In genomic region chr10:102420810-102421644, GRCh38 we compare ENCODE assay signal across 1 cellular context.
TF ChIP-seq lines count a peak whose summit lies in the region.

FBXL15 (plus strand) TSS chr10:102420836; CDS start chr10:102421130, 294 bp downstream.

TF ChIP-seq in HepG2, 621 proteins besides CTCF, POLR2A, EP300 and RAD21 (continued from another document and continues in another):
- TF ChIP-seq ISL2 (CRISPR knock-in tag; IDR thresholded peaks at IDR 0.05) (peak; percentile 68), TBX2 (CRISPR knock-in tag; IDR thresholded peaks at IDR 0.05; ENCODE audit: borderline replicate concordance) (peak; percentile 77; the same call in 1 of the 2 replicates), ZNF468 (CRISPR knock-in tag; IDR thresholded peaks at IDR 0.05) (0 out of 2 replicates have a peak, but pooled peaks have one; percentile 60), ZNF136 (CRISPR knock-in tag; IDR thresholded peaks at IDR 0.05; ENCODE audit: low read depth) (no peak), SCMH1 (CRISPR knock-in tag; IDR thresholded peaks at IDR 0.05; ENCODE audit: borderline replicate concordance) (no peak), ZBTB7B (CRISPR knock-in tag; IDR thresholded peaks at IDR 0.05) (peak; percentile 54; the same call in 1 of the 2 replicates), ZNF230 (CRISPR knock-in tag; IDR thresholded peaks at IDR 0.05) (no peak), CENPT (CRISPR knock-in tag; IDR thresholded peaks at IDR 0.05; ENCODE audit: low read depth) (peak; percentile 70; the same call in 1 of the 2 replicates), HDAC2 (CRISPR knock-in tag; IDR thresholded peaks at IDR 0.05) (peak; percentile 93), HNRNPLL (IDR thresholded peaks at IDR 0.05; ENCODE audit: low read depth, low read length, poor library complexity, severe bottlenecking) (peak; percentile 63), ERF (CRISPR knock-in tag; IDR thresholded peaks at IDR 0.05) (peak; percentile 88), SOX6 (IDR thresholded peaks at IDR 0.05) (no peak), SOX6 (CRISPR knock-in tag; IDR thresholded peaks at IDR 0.05) (peak; percentile 77; the same call in 1 of the 2 replicates), ZNF574 (CRISPR knock-in tag; IDR thresholded peaks at IDR 0.05) (peak; percentile 97), ZNF225 (CRISPR knock-in tag; IDR thresholded peaks at IDR 0.05) (peak; percentile 18), ZUFSP (CRISPR knock-in tag; IDR thresholded peaks at IDR 0.05; ENCODE audit: borderline replicate concordance) (no peak), KLF9 (CRISPR knock-in tag; IDR thresholded peaks at IDR 0.05; ENCODE audit: low read depth) (peak; percentile 28; the same call in 1 of the 2 replicates), MED1 (CRISPR knock-in tag; IDR thresholded peaks at IDR 0.05) (peak; percentile 75), ZBTB1 (CRISPR knock-in tag; IDR thresholded peaks at IDR 0.05; ENCODE audit: borderline replicate concordance) (no peak), ZMYM4 (CRISPR knock-in tag; IDR thresholded peaks at IDR 0.05) (peak; percentile 79), TFAP4 (IDR thresholded peaks at IDR 0.05; ENCODE audit: borderline replicate concordance, low read depth) (peak; percentile 75; the same call in 1 of the 2 replicates), ATRX (CRISPR knock-in tag; IDR thresholded peaks at IDR 0.05; ENCODE audit: borderline replicate concordance) (no peak; the same call in 1 of the 2 replicates), ZNF775 (CRISPR knock-in tag; IDR thresholded peaks at IDR 0.05; ENCODE audit: borderline replicate concordance) (no peak), PHF8 (CRISPR knock-in tag; IDR thresholded peaks at IDR 0.05) (peak; percentile 85), MAX (IDR thresholded peaks at IDR 0.05) (peak; percentile 64; the same call in 1 of the 2 replicates), RFXANK (CRISPR knock-in tag; IDR thresholded peaks at IDR 0.05) (peak; percentile 34; the same call in 1 of the 2 replicates), CBX2 (IDR thresholded peaks at IDR 0.05; ENCODE audit: low read depth, low read length) (no peak), CBX2 (CRISPR knock-in tag; IDR thresholded peaks at IDR 0.05; ENCODE audit: low read depth) (no peak), CCAR2 (optimal IDR thresholded peaks at IDR 0.05; ENCODE audit: low read depth, low read length) (peak; percentile 69), ZNF619 (CRISPR knock-in tag; IDR thresholded peaks at IDR 0.05) (no peak), SKI (IDR thresholded peaks at IDR 0.05; ENCODE audit: partially characterized antibody) (peak; percentile 14), ATF4 (CRISPR knock-in tag; IDR thresholded peaks at IDR 0.05) (peak in 1 of 2 experiments; percentile 59; a peak in 1 of 4 replicates), YEATS4 (CRISPR knock-in tag; IDR thresholded peaks at IDR 0.05; ENCODE audit: borderline replicate concordance) (peak; percentile 94), THAP9 (CRISPR knock-in tag; IDR thresholded peaks at IDR 0.05; ENCODE audit: borderline replicate concordance) (peak; percentile 87; the same call in 1 of the 2 replicates), TAF15 (IDR thresholded peaks at IDR 0.05; ENCODE audit: low read depth, low read length, poor library complexity, severe bottlenecking) (no peak), ZBTB4 (CRISPR knock-in tag; IDR thresholded peaks at IDR 0.05; ENCODE audit: borderline replicate concordance) (0 out of 2 replicates have a peak, but pooled peaks have one; percentile 13), GZF1 (CRISPR knock-in tag; IDR thresholded peaks at IDR 0.05) (peak; percentile 64; the same call in 1 of the 2 replicates), SNAPC5 (CRISPR knock-in tag; IDR thresholded peaks at IDR 0.05; ENCODE audit: borderline replicate concordance) (peak; percentile 75; the same call in 1 of the 2 replicates), ARID5B (CRISPR knock-in tag; IDR thresholded peaks at IDR 0.05) (peak; percentile 44; the same call in 1 of the 2 replicates), ZXDC (CRISPR knock-in tag; IDR thresholded peaks at IDR 0.05) (0 out of 2 replicates have a peak, but pooled peaks have one; percentile 47), HMG20A (CRISPR knock-in tag; IDR thresholded peaks at IDR 0.05; ENCODE audit: borderline replicate concordance) (no peak)
